In the genomic region with DNA sequence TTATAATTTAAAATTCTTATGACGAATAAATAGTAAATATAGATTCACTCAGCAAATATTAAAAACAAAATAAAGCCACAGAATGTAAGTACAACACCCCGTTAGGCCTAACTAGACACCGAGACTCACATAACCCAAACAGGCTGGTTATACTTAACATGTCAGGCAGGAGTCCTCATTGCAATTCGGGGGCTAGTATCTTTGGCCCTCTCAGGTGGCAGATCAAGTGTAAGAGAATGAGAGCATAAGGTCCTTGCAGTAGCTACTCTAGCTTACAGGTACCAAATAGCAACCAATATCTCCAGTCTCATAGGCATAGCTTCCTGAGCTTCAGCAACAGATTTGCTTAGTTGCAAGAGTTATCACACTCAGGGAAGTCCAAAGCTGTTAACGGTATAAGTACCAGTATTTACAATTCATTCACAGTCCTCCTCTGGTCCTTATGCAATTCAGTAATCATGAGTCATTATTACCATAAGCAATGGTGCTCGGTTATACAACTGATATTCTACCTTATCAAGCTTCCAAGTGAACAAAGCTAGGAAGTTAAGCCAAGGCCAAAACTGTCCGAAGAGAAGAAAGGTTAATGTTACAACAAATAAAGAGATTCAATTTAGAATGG, we compare ENCODE assay signal across 13 cellular contexts. TPM values are rescaled to one million over a fixed set of nuclear protein-coding genes. Genes with fewer than 3 reads are reported as not detected.
DNase-seq lines count a peak whose midpoint lies in the region; TF ChIP-seq lines count a peak whose summit lies in the region.
"Had no signal": no experiment of that assay in that cellular context is flagged by ENCODE, and none has a peak within 500 bp of the region (broad histone marks: within the 10 kb centered on the region; RNA-seq: fewer than 3 reads in every experiment).

No MANE protein-coding gene starts in this region.

- H3K36me3 ChIP-seq in hepatocyte (replicated peaks; ENCODE audit: insufficient read depth, low read depth): no peaks in the 10 kb centered on the region

- H3K9me2 ChIP-seq in hepatocyte (replicated peaks; ENCODE audit: insufficient read depth): no peaks in the 10 kb centered on the region

- H3K79me2 ChIP-seq in hepatocyte: peaks cover 88% of the 10 kb centered on the region

- peaks cover 23% of the 10 kb centered on the region for H3K9me3 Mint-ChIP-seq in type B pancreatic cell

- no peak overlapping the region for H3K4me3 Mint-ChIP-seq in type B pancreatic cell

- no peak overlapping the region for H3K4me2 ChIP-seq in hepatocyte

- TF ChIP-seq CTCF in astrocyte of the spinal cord (IDR thresholded peaks at IDR 0.05; ENCODE audit: low read depth, low read length) (no peak), hepatocyte (IDR thresholded peaks at IDR 0.05; ENCODE audit: poor library complexity) (no peak), type B pancreatic cell (conservative IDR thresholded peaks at IDR 0.05) (no peak)

- H3K4me3 ChIP-seq in astrocyte of the spinal cord (ENCODE audit: low read depth, low read length): no peak overlapping the region
- no peak overlapping the region for H3K4me3 ChIP-seq in hepatocyte
- H3K4me3 ChIP-seq: SJCRH30, skin epidermis had no signal

- H3K27ac Mint-ChIP-seq in type B pancreatic cell: peak overlapping the region; percentile 19

- peak overlapping the region; percentile 1 for H3K27ac ChIP-seq in hepatocyte
- H3K27ac ChIP-seq: SJCRH30 had no signal

- H3K36me3 Mint-ChIP-seq in type B pancreatic cell: peaks cover 48% of the 10 kb centered on the region

- peaks cover 7% of the 10 kb centered on the region for H3K4me1 ChIP-seq in hepatocyte (ENCODE audit: insufficient read depth)
- H3K4me1 ChIP-seq: SJCRH30 had no signal

- no peaks in the 10 kb centered on the region for H3K27me3 Mint-ChIP-seq in type B pancreatic cell

- no peaks in the 10 kb centered on the region for H3K27me3 ChIP-seq in hepatocyte
- H3K27me3 ChIP-seq: SJCRH30 had no signal

- H4K20me1 ChIP-seq in hepatocyte (ENCODE audit: insufficient read depth, poor library complexity, severe bottlenecking): no peaks in the 10 kb centered on the region

- peak; percentile 15 for DNase-seq in LoVo (ENCODE audit: low spot score)
- DNase-seq in astrocyte of the spinal cord (ENCODE audit: low read depth, low spot score): peak; percentile 53
- DNase-seq in hepatocyte (ENCODE audit: low spot score): peak; percentile 47
- no peak for DNase-seq in type B pancreatic cell (ENCODE audit: extremely low spot score, unreplicated experiment)
- DNase-seq in NCI-H2227 (lab: John Stamatoyannopoulos, UW; ENCODE audit: unreplicated experiment): no peak
- DNase-seq in activated CD4-positive, alpha-beta T cell treated with anti-CD3 and anti-CD28 coated beads, Interleukin-2, amount 50 U/mL, for 1 hour: no peak
- no peak for DNase-seq in stimulated activated naive CD4-positive, alpha-beta T cell treated with Interleukin-2 at 50 U/mL for 16 hours (lab: John Stamatoyannopoulos, UW)
- DNase-seq: activated CD8-positive, alpha-beta memory T cell treated with anti-CD3 and anti-CD28 coated beads, Interleukin-2, amount 50 U/mL, for 48 hours; cortex of kidney; NCI-H146; SJCRH30; stimulated activated naive CD8-positive, alpha-beta T cell treated with anti-CD3 and anti-CD28 coated beads, Interleukin-15, Interleukin-2, amounts not matched to agents 100 U/mL and 50 U/mL, for 24 hours had no signal

- WGBS in hepatocyte (ENCODE audit: low lambda C conversion rate, missing lambda C conversion rate): 82% methylated on average over 7 of the region's 7 CpGs

- peaks cover 6% of the 10 kb centered on the region for H3K4me1 Mint-ChIP-seq in type B pancreatic cell (ENCODE audit: unreplicated experiment)

- H3K9me3 ChIP-seq in hepatocyte (ENCODE audit: low read depth): peaks cover 6% of the 10 kb centered on the region

- in situ Hi-C loops in astrocyte of the spinal cord (cut with HindIII; ENCODE audit: low sequenced_read_pairs): no loop called here

- H2AFZ ChIP-seq in hepatocyte: no peak overlapping the region

RNA-seq across cellular contexts. Expression of a gene that starts 20.1 kb away (rescaled TPM):
- total RNA-seq in hepatocyte: 29.4 and 37.2 TPM in 2 replicates
- polyA plus RNA-seq in hepatocyte: 17.6 and 23.7 TPM in 2 replicates
- total RNA-seq in type B pancreatic cell (ENCODE audit: low replicate concordance): 28.5 and 34.4 TPM in 2 replicates

Comparison
In these comparisons a context has a peak if more than half of its experiments do, and no peak if none do; other contexts are left out.
1. DNase-seq: peak in LoVo (single experiment), astrocyte of the spinal cord (single experiment) and hepatocyte (single experiment); none in type B pancreatic cell (single experiment), NCI-H2227 (single experiment), activated CD4-positive, alpha-beta T cell treated with anti-CD3 and anti-CD28 coated beads, Interleukin-2, amount 50 U/mL, for 1 hour (single experiment) and stimulated activated naive CD4-positive, alpha-beta T cell treated with Interleukin-2 at 50 U/mL for 16 hours (single experiment).